In the genomic region with DNA sequence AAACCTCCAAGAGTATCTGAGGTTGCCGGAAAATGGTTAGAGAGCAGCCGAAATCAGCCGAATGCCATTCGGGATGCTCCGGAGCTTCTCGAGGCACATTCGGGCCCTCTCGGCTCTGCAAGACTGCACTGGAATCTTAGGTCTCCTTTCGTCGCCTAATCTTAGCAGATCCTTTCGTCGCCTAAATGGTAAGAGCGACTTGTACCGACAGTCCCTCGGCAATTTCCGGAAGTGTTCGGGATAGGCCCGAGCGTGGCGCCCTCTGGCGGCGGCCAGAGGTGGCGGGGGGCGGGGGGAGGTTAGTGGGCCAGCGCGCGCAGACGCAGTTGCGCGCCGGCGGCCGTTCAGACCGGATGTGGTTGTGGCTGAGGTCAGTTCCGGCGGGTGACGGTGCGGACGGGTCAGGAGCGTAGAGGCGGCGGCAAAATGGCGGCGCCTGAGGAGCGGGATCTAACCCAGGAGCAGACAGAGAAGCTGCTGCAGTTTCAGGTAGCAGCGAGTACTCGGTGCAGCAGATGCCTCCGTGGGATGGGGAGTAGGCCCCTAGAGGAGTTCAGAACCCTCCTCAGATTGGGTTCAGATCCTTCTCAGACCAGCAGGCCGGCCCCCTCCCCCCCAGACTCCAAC, we compare ENCODE assay signal across 8 cellular contexts. TPM values are rescaled to one million over a fixed set of nuclear protein-coding genes. Genes with fewer than 3 reads are reported as not detected.
A peak's percentile ranks its signal among the peaks of the same experiment; 100 is the strongest.
DNase-seq lines count a peak whose midpoint lies in the region; ATAC-seq and TF ChIP-seq lines count a peak whose summit lies in the region.

A gene with protein sequence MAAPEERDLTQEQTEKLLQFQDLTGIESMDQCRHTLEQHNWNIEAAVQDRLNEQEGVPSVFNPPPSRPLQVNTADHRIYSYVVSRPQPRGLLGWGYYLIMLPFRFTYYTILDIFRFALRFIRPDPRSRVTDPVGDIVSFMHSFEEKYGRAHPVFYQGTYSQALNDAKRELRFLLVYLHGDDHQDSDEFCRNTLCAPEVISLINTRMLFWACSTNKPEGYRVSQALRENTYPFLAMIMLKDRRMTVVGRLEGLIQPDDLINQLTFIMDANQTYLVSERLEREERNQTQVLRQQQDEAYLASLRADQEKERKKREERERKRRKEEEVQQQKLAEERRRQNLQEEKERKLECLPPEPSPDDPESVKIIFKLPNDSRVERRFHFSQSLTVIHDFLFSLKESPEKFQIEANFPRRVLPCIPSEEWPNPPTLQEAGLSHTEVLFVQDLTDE (plus strand): TSS at position 404 of the 627 bp plus-strand sequence. CDS start 23 bp downstream, at position 427.

- DNase-seq in NCI-H1092 (lab: John Stamatoyannopoulos, UW), result peak; percentile 85
- peak; percentile 95 for DNase-seq in globus pallidus (ENCODE audit: low spot score)
- DNase-seq in nucleus accumbens (lab: John Stamatoyannopoulos, UW), result peak; percentile 33 to 99 (median 95)
- peak; percentile 97 to 98 for DNase-seq in suprapubic skin (ENCODE audit: low spot score in 2 of 2)

- 2% methylated on average over 9 of the region's 49 CpGs for WGBS in suprapubic skin

- peaks cover 37% of the 10 kb centered on the region for H3K4me1 Mint-ChIP-seq in activated naive CD4-positive, alpha-beta T cell treated with anti-CD3 and anti-CD28 coated beads, Interleukin-2, amount 50 U/mL, for 24 hours

- H3K4me1 ChIP-seq in suprapubic skin, result peaks cover 36% of the 10 kb centered on the region

- H3K36me3 Mint-ChIP-seq in activated naive CD4-positive, alpha-beta T cell treated with anti-CD3 and anti-CD28 coated beads, Interleukin-2, amount 50 U/mL, for 24 hours, result no peaks in the 10 kb centered on the region

- no peaks in the 10 kb centered on the region for H3K27me3 Mint-ChIP-seq in activated naive CD4-positive, alpha-beta T cell treated with anti-CD3 and anti-CD28 coated beads, Interleukin-2, amount 50 U/mL, for 24 hours

- peak; percentile 97 to 100 for TF ChIP-seq CTCF in suprapubic skin (IDR thresholded peaks at IDR 0.05)

- H3K27me3 ChIP-seq in suprapubic skin, result no peaks in the 10 kb centered on the region

- peaks cover 3% of the 10 kb centered on the region for H3K36me3 ChIP-seq in suprapubic skin

- no peaks in the 10 kb centered on the region for H3K9me3 Mint-ChIP-seq in activated naive CD4-positive, alpha-beta T cell treated with anti-CD3 and anti-CD28 coated beads, Interleukin-2, amount 50 U/mL, for 24 hours

- no peak for TF ChIP-seq EP300 in suprapubic skin (IDR thresholded peaks at IDR 0.05)

- H3K4me3 ChIP-seq in suprapubic skin, result peak within 1 kb of the TSS; percentile 91

- H3K27ac Mint-ChIP-seq in activated naive CD4-positive, alpha-beta T cell treated with anti-CD3 and anti-CD28 coated beads, Interleukin-2, amount 50 U/mL, for 24 hours, result peak within 1 kb of the TSS; percentile 97

- TF ChIP-seq POLR2A in GM10847 (IDR thresholded peaks at IDR 0.05; ENCODE audit: extremely low read depth, insufficient read length) (peak; percentile 62), suprapubic skin (IDR thresholded peaks at IDR 0.05) (peak in 1 of 2 donors; percentile 72)

- H3K27ac ChIP-seq in suprapubic skin, result peak within 1 kb of the TSS; percentile 97

- no peaks in the 10 kb centered on the region for H3K9me3 ChIP-seq in suprapubic skin

- ATAC-seq in HG02610 (IDR thresholded peaks at IDR 0.05; ENCODE audit: unreplicated experiment), result peak; percentile 93
- peak; percentile 97 for ATAC-seq in SK-N-SH treated with all-trans-retinoic acid at 6 μM for 48 hours

- H3K4me3 Mint-ChIP-seq in activated naive CD4-positive, alpha-beta T cell treated with anti-CD3 and anti-CD28 coated beads, Interleukin-2, amount 50 U/mL, for 24 hours, result peak within 1 kb of the TSS; percentile 99

TF ChIP-seq in SK-N-SH treated with all-trans-retinoic acid at 6 μM for 48 hours, 23 proteins besides CTCF, POLR2A, EP300 and RAD21:
- TF ChIP-seq ESRRG (CRISPR knock-in tag; IDR thresholded peaks at IDR 0.05) (no peak), ZNF565 (CRISPR knock-in tag; conservative IDR thresholded peaks at IDR 0.05; ENCODE audit: low read depth) (no peak), ZFP3 (CRISPR knock-in tag; IDR thresholded peaks at IDR 0.05) (no peak)
- TF ChIP-seq, protein P1, sequence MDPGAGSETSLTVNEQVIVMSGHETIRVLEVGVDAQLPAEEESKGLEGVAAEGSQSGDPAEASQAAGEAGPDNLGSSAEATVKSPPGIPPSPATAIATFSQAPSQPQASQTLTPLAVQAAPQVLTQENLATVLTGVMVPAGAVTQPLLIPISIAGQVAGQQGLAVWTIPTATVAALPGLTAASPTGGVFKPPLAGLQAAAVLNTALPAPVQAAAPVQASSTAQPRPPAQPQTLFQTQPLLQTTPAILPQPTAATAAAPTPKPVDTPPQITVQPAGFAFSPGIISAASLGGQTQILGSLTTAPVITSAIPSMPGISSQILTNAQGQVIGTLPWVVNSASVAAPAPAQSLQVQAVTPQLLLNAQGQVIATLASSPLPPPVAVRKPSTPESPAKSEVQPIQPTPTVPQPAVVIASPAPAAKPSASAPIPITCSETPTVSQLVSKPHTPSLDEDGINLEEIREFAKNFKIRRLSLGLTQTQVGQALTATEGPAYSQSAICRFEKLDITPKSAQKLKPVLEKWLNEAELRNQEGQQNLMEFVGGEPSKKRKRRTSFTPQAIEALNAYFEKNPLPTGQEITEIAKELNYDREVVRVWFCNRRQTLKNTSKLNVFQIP (CRISPR knock-in tag; IDR thresholded peaks at IDR 0.05; ENCODE audit: borderline replicate concordance, low read depth), result no peak

RNA-seq across cellular contexts. Expression of the gene that starts here (rescaled TPM):
- 10 to 100 TPM; 28.8 to 41.9 (median 37.1) TPM for total RNA-seq in suprapubic skin

Comparison
In these comparisons a context has a peak if more than half of its experiments do, and no peak if none do; other contexts are left out.
1. Peak in every context shown above with its lines: DNase-seq, ATAC-seq, H3K4me3 ChIP-seq and H3K27ac ChIP-seq.